ENCODE assay signal across 1 cellular context in genomic region chr3:123066896-123067688, GRCh38.
TF ChIP-seq lines count a peak whose summit lies in the region.

PDIA5 (plus strand) TSS chr3:123067025; CDS start chr3:123067165, 140 bp downstream.

TF ChIP-seq in K562, 482 proteins besides CTCF, POLR2A, EP300 and RAD21 (continued from another document and continues in another):
- no peak for TF ChIP-seq ZNF121 (CRISPR knock-in tag; conservative IDR thresholded peaks at IDR 0.05)
- no peak for TF ChIP-seq MCM5 (IDR thresholded peaks at IDR 0.05; ENCODE audit: low read depth)
- TF ChIP-seq SMARCE1 (IDR thresholded peaks at IDR 0.05), result no peak
- TF ChIP-seq RBM14 (IDR thresholded peaks at IDR 0.05; ENCODE audit: borderline replicate concordance, insufficient read depth, low read depth, low read length), result no peak
- TF ChIP-seq KDM2B (CRISPR knock-in tag; IDR thresholded peaks at IDR 0.05), result no peak
- TF ChIP-seq ZNF184 (CRISPR knock-in tag; IDR thresholded peaks at IDR 0.05), result no peak
- TF ChIP-seq PHB (CRISPR knock-in tag; IDR thresholded peaks at IDR 0.05), result no peak
- TF ChIP-seq ZNF274 (IDR thresholded peaks at IDR 0.05; ENCODE audit: borderline replicate concordance, low read depth, low read length), result no peak
- TF ChIP-seq MYBL2 (IDR thresholded peaks at IDR 0.05; ENCODE audit: low read depth), result no peak
- no peak for TF ChIP-seq MYBL2 (CRISPR knock-in tag; IDR thresholded peaks at IDR 0.05; ENCODE audit: borderline replicate concordance)
- no peak for TF ChIP-seq HDGF (IDR thresholded peaks at IDR 0.05)
- no peak for TF ChIP-seq GTF2B (IDR thresholded peaks at IDR 0.05; ENCODE audit: extremely low read depth, insufficient read length)
- TF ChIP-seq MXI1 (IDR thresholded peaks at IDR 0.05; ENCODE audit: low read depth, low read length), result peak; percentile 90
- no peak for TF ChIP-seq ZC3H11A (IDR thresholded peaks at IDR 0.05; ENCODE audit: low read depth, low read length)
- TF ChIP-seq ILK (tag; IDR thresholded peaks at IDR 0.05; ENCODE audit: borderline replicate concordance, low read depth), result no peak
- TF ChIP-seq FUS (optimal IDR thresholded peaks at IDR 0.05; ENCODE audit: low read depth, low read length), result no peak
- peak; percentile 71 for TF ChIP-seq SUPT5H (IDR thresholded peaks at IDR 0.05)
- peak; percentile 56 for TF ChIP-seq POLR2B (IDR thresholded peaks at IDR 0.05; ENCODE audit: low read depth, partially characterized antibody)
- TF ChIP-seq SPI1 (IDR thresholded peaks at IDR 0.05; ENCODE audit: borderline replicate concordance, low read depth, low read length), result peak; percentile 56
- TF ChIP-seq RBFOX2 (IDR thresholded peaks at IDR 0.05; ENCODE audit: low read depth, low read length), result peak; percentile 92
- TF ChIP-seq ESRRA (IDR thresholded peaks at IDR 0.05; ENCODE audit: borderline replicate concordance, low read depth), result peak; percentile 45
- no peak for TF ChIP-seq SMAD3 (CRISPR knock-in tag; conservative IDR thresholded peaks at IDR 0.05)
- TF ChIP-seq CBX5 (IDR thresholded peaks at IDR 0.05; ENCODE audit: borderline replicate concordance, low read depth), result no peak
- no peak for TF ChIP-seq XRCC5 (IDR thresholded peaks at IDR 0.05; ENCODE audit: low read depth, low read length)
- no peak for TF ChIP-seq ATF3 (IDR thresholded peaks at IDR 0.05)
- TF ChIP-seq ATF3 (CRISPR knock-in tag; conservative IDR thresholded peaks at IDR 0.05), result no peak
- no peak for TF ChIP-seq CHD2 (IDR thresholded peaks at IDR 0.05; ENCODE audit: low read depth, low read length)
- TF ChIP-seq ZNF175 (CRISPR knock-in tag; IDR thresholded peaks at IDR 0.05; ENCODE audit: low read depth), result no peak
- TF ChIP-seq ZNF197 (CRISPR knock-in tag; IDR thresholded peaks at IDR 0.05; ENCODE audit: low read depth), result no peak
- TF ChIP-seq E2F3 (CRISPR knock-in tag; IDR thresholded peaks at IDR 0.05), result no peak
- TF ChIP-seq CBFB (CRISPR knock-in tag; IDR thresholded peaks at IDR 0.05), result no peak
- TF ChIP-seq TBP (optimal IDR thresholded peaks at IDR 0.05; ENCODE audit: low read depth, low read length), result peak; percentile 72
- no peak for TF ChIP-seq ZFPM2 (CRISPR knock-in tag; IDR thresholded peaks at IDR 0.05)
- TF ChIP-seq HNRNPLL (IDR thresholded peaks at IDR 0.05; ENCODE audit: low read depth, low read length, poor library complexity, severe bottlenecking), result peak; percentile 64
- no peak for TF ChIP-seq SOX6 (IDR thresholded peaks at IDR 0.05)
- TF ChIP-seq ZNF431 (CRISPR knock-in tag; IDR thresholded peaks at IDR 0.05), result 0 out of 2 replicates have a peak, but pooled peaks have one; percentile 11
- TF ChIP-seq, protein P1, sequence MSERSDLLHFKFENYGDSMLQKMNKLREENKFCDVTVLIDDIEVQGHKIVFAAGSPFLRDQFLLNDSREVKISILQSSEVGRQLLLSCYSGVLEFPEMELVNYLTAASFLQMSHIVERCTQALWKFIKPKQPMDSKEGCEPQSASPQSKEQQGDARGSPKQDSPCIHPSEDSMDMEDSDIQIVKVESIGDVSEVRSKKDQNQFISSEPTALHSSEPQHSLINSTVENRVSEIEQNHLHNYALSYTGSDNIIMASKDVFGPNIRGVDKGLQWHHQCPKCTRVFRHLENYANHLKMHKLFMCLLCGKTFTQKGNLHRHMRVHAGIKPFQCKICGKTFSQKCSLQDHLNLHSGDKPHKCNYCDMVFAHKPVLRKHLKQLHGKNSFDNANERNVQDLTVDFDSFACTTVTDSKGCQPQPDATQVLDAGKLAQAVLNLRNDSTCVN (CRISPR knock-in tag; IDR thresholded peaks at IDR 0.05), result no peak
- no peak for TF ChIP-seq EZH2 (IDR thresholded peaks at IDR 0.05; ENCODE audit: borderline replicate concordance, low read depth, low read length)
- TF ChIP-seq, protein P2, sequence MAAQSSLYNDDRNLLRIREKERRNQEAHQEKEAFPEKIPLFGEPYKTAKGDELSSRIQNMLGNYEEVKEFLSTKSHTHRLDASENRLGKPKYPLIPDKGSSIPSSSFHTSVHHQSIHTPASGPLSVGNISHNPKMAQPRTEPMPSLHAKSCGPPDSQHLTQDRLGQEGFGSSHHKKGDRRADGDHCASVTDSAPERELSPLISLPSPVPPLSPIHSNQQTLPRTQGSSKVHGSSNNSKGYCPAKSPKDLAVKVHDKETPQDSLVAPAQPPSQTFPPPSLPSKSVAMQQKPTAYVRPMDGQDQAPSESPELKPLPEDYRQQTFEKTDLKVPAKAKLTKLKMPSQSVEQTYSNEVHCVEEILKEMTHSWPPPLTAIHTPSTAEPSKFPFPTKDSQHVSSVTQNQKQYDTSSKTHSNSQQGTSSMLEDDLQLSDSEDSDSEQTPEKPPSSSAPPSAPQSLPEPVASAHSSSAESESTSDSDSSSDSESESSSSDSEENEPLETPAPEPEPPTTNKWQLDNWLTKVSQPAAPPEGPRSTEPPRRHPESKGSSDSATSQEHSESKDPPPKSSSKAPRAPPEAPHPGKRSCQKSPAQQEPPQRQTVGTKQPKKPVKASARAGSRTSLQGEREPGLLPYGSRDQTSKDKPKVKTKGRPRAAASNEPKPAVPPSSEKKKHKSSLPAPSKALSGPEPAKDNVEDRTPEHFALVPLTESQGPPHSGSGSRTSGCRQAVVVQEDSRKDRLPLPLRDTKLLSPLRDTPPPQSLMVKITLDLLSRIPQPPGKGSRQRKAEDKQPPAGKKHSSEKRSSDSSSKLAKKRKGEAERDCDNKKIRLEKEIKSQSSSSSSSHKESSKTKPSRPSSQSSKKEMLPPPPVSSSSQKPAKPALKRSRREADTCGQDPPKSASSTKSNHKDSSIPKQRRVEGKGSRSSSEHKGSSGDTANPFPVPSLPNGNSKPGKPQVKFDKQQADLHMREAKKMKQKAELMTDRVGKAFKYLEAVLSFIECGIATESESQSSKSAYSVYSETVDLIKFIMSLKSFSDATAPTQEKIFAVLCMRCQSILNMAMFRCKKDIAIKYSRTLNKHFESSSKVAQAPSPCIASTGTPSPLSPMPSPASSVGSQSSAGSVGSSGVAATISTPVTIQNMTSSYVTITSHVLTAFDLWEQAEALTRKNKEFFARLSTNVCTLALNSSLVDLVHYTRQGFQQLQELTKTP (IDR thresholded peaks at IDR 0.05; ENCODE audit: low read depth in 1 of 2, partially characterized antibody in 2 of 2), result peak in 1 of 2 experiments; percentile 77
- no peak for TF ChIP-seq BCLAF1 (IDR thresholded peaks at IDR 0.05; ENCODE audit: borderline replicate concordance in 1 of 2, control insufficient read depth in 1 of 2, low read depth in 2 of 2, low read length in 1 of 2)
- TF ChIP-seq KDM4B (IDR thresholded peaks at IDR 0.05; ENCODE audit: borderline replicate concordance in 2 of 2, low read depth in 1 of 2), result no peak
- no peak for TF ChIP-seq CREBBP (IDR thresholded peaks at IDR 0.05; ENCODE audit: low read depth, low read length)
- no peak for TF ChIP-seq HMGXB4 (CRISPR knock-in tag; IDR thresholded peaks at IDR 0.05)
- TF ChIP-seq ZNF830 (CRISPR knock-in tag; IDR thresholded peaks at IDR 0.05), result no peak
- TF ChIP-seq GATA2 (CRISPR knock-in tag; IDR thresholded peaks at IDR 0.05), result no peak
- TF ChIP-seq, protein P3, sequence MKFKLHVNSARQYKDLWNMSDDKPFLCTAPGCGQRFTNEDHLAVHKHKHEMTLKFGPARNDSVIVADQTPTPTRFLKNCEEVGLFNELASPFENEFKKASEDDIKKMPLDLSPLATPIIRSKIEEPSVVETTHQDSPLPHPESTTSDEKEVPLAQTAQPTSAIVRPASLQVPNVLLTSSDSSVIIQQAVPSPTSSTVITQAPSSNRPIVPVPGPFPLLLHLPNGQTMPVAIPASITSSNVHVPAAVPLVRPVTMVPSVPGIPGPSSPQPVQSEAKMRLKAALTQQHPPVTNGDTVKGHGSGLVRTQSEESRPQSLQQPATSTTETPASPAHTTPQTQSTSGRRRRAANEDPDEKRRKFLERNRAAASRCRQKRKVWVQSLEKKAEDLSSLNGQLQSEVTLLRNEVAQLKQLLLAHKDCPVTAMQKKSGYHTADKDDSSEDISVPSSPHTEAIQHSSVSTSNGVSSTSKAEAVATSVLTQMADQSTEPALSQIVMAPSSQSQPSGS (CRISPR knock-in tag; IDR thresholded peaks at IDR 0.05), result no peak
- TF ChIP-seq ASH1L (IDR thresholded peaks at IDR 0.05; ENCODE audit: borderline replicate concordance, low read depth, partially characterized antibody), result no peak
- TF ChIP-seq FOXP4 (CRISPR knock-in tag; IDR thresholded peaks at IDR 0.05; ENCODE audit: borderline replicate concordance), result no peak
- TF ChIP-seq ZNF778 (CRISPR knock-in tag; IDR thresholded peaks at IDR 0.05), result no peak
- peak; percentile 94 for TF ChIP-seq EP400 (IDR thresholded peaks at IDR 0.05)
- TF ChIP-seq DNMT1 (IDR thresholded peaks at IDR 0.05), result no peak
- no peak for TF ChIP-seq BRD9 (IDR thresholded peaks at IDR 0.05; ENCODE audit: low read depth, partially characterized antibody)
- TF ChIP-seq ZNF717 (CRISPR knock-in tag; IDR thresholded peaks at IDR 0.05), result no peak
- no peak; the same call in 1 of the 2 replicates for TF ChIP-seq NR3C1 (CRISPR knock-in tag; IDR thresholded peaks at IDR 0.05)
- TF ChIP-seq PHF8 (IDR thresholded peaks at IDR 0.05; ENCODE audit: borderline replicate concordance, low read length), result peak; percentile 82; the same call in 1 of the 2 replicates
- TF ChIP-seq, protein P4, sequence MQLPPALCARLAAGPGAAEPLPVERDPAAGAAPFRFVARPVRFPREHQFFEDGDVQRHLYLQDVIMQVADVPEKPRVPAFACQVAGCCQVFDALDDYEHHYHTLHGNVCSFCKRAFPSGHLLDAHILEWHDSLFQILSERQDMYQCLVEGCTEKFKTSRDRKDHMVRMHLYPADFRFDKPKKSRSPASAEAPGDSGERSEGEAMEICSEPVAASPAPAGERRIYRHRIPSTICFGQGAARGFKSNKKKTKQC (CRISPR knock-in tag; IDR thresholded peaks at IDR 0.05), result 0 out of 2 replicates have a peak, but pooled peaks have one; percentile 22
- TF ChIP-seq NR2C2 (CRISPR knock-in tag; IDR thresholded peaks at IDR 0.05), result no peak
- peak; percentile 57 for TF ChIP-seq NR2C2 (tag; IDR thresholded peaks at IDR 0.05)
- no peak for TF ChIP-seq SLC30A9 (CRISPR knock-in tag; IDR thresholded peaks at IDR 0.05)
- peak; percentile 94 to 95 for TF ChIP-seq NRF1 (conservative IDR thresholded peaks at IDR 0.05 in 1 of 2, IDR thresholded peaks at IDR 0.05 in 1 of 2)
- TF ChIP-seq FOXK1 (CRISPR knock-in tag; IDR thresholded peaks at IDR 0.05; ENCODE audit: borderline replicate concordance), result no peak
- no peak for TF ChIP-seq ZNF507 (tag; conservative IDR thresholded peaks at IDR 0.05)
